8 cellular contexts compared by ENCODE assay signal in the genomic region with DNA sequence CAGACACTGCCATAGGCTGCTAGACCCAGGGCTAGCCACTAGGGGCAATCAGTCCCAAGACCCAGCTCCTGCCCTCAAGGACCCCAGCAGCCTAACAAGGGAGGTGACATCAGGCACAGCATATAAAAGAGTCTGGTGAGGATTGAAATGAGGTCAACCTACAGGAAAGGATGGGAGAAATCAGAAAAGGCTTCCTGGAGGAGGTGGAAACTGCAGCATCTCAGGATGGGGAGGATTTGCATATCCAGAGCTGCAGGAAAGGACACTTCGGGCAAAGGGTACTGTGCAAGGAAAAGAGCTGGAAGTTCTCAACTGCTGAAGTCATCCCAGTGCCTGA. TPM values are rescaled to one million over a fixed set of nuclear protein-coding genes. Genes with fewer than 3 reads are reported as not detected.
DNase-seq lines count a peak whose midpoint lies in the region; FAIRE-seq and TF ChIP-seq lines count a peak whose summit lies in the region.

No MANE protein-coding gene starts in this region.

- TF ChIP-seq CTCF in HFFc6 (IDR thresholded peaks at IDR 0.05) (peak; percentile 78), RWPE1 (conservative IDR thresholded peaks at IDR 0.05; ENCODE audit: low read depth) (peak; percentile 67), bronchial epithelial cell (IDR thresholded peaks at IDR 0.05; ENCODE audit: insufficient read depth, low read length, severe bottlenecking) (peak; percentile 69), nephron (IDR thresholded peaks at IDR 0.05; ENCODE audit: unreplicated experiment in 3 of 3) (peak; percentile 36 to 52 (median 49)), uterus (IDR thresholded peaks at IDR 0.05) (no peak)

- H3K4me1 ChIP-seq in uterus: peaks cover 3 to 31% of the 10 kb centered on the region in 2 donors

- no peak for FAIRE-seq in bronchial epithelial cell (lab: Jason Lieb, UNC)

- H3K27ac Mint-ChIP-seq in HFFc6: no peak overlapping the region
- H3K27ac Mint-ChIP-seq in nephron: peak overlapping the region; percentile 9 to 40 (median 34)

- H3K4me3 Mint-ChIP-seq in HFFc6 (no peak overlapping the region), nephron (peak overlapping the region; percentile 4 to 70 (median 69))

- POLR2A ChIA-PET in RWPE1 (lab: Yijun Ruan, JAX; ENCODE audit: low non-redundant PET): no interaction called here

- intact Hi-C loops in uterus (cut with DNase I; ENCODE audit: low total_unique reads): loop anchor here (10.0 kb wide), 1 partner anchor 85 kb away; no protein-coding TSS in a partner anchor

- CTCF ChIA-PET in RWPE1 (lab: Yijun Ruan, JAX): interaction anchor here (0.5 to 1.2 kb wide), 6 partner anchors 26 to 87 kb away, joined by 3 to 6 read pairs (median 5); partner anchors contain the start of gene DDB2

- H3K9me3 Mint-ChIP-seq in HFFc6: no peaks in the 10 kb centered on the region
- no peaks in the 10 kb centered on the region for H3K9me3 Mint-ChIP-seq in nephron

- H3K27me3 ChIP-seq in bronchial epithelial cell (ENCODE audit: control insufficient read depth, insufficient read depth, low read length): no peaks in the 10 kb centered on the region
- H3K27me3 ChIP-seq in uterus: no peaks in the 10 kb centered on the region

- H3K4me3 ChIP-seq in bronchial epithelial cell (ENCODE audit: low read depth, low read length) (no peak overlapping the region), uterus (no peak overlapping the region)

- H3K27ac ChIP-seq in RWPE1 (peak overlapping the region; percentile 98), uterus (no peak overlapping the region)

- H3K36me3 Mint-ChIP-seq in HFFc6 (ENCODE audit: low read depth): peaks cover 8% of the 10 kb centered on the region; the same call in 1 of the 2 replicates
- peaks cover 7% of the 10 kb centered on the region for H3K36me3 Mint-ChIP-seq in nephron (ENCODE audit: low read depth)

- DNase-seq in DMS53 (lab: John Stamatoyannopoulos, UW) (peak; percentile 69), DMS53 treated with DMSO at 0.1 percent for 48 hours (lab: John Stamatoyannopoulos, UW; ENCODE audit: unreplicated experiment) (no peak), HFFc6 (peak; percentile 33), RWPE1 (ENCODE audit: low spot score) (no peak), bronchial epithelial cell (ENCODE audit: low read depth) (no peak), NCI-H1930 (lab: John Stamatoyannopoulos, UW) (no peak), uterus (no peak)

- H3K9me3 ChIP-seq in uterus: no peaks in the 10 kb centered on the region

- H3K4me1 Mint-ChIP-seq in HFFc6 (ENCODE audit: low read depth) (peaks cover 23% of the 10 kb centered on the region), nephron (peaks cover 23% of the 10 kb centered on the region)

- peaks cover 2% of the 10 kb centered on the region; the same call in 1 of the 2 replicates for H3K27me3 Mint-ChIP-seq in HFFc6 (ENCODE audit: insufficient read depth)
- no peaks in the 10 kb centered on the region for H3K27me3 Mint-ChIP-seq in nephron (ENCODE audit: low read depth)

- H3K36me3 ChIP-seq in bronchial epithelial cell (ENCODE audit: control insufficient read depth, insufficient read depth, low read length): peaks cover 23% of the 10 kb centered on the region
- no peaks in the 10 kb centered on the region for H3K36me3 ChIP-seq in uterus

- TF ChIP-seq POLR2A in uterus (IDR thresholded peaks at IDR 0.05): no peak

RNA-seq across cellular contexts. Expression of gene ARFGAP2, which starts 2.9 kb away (rescaled TPM):
- total RNA-seq in HFFc6 (2021; fragmentation: NEBNext Ultra II Directional; extraction: Animal tissue kit (Norgen Biotek cat#: 25700)): 10 to 100 TPM; 58.2 to 64.0 (median 61.1) TPM
- total RNA-seq in bronchial epithelial cell (99.7 and 105 TPM in 2 replicates), uterus (100 to 1,000 TPM in 3 of 4 donors, 10 to 100 TPM in 1; 57.4 to 243 (median 151) TPM)

RNA-seq across cellular contexts. Expression of gene PACSIN3, which starts 6.6 kb away (rescaled TPM):
- 10 to 100 TPM; 10.3 to 30.9 (median 22.1) TPM for total RNA-seq in HFFc6 (2021; fragmentation: NEBNext Ultra II Directional; extraction: Animal tissue kit (Norgen Biotek cat#: 25700))
- total RNA-seq in bronchial epithelial cell (63.2 and 97.1 TPM in 2 replicates), uterus (10 to 100 TPM; 28.1 to 80.3 (median 47.1) TPM)

RNA-seq across cellular contexts. Expression of gene DDB2, which starts 35.2 kb away (rescaled TPM):
- 10 to 100 TPM; 23.6 to 38.7 (median 33.7) TPM for total RNA-seq in HFFc6 (2021; fragmentation: NEBNext Ultra II Directional; extraction: Animal tissue kit (Norgen Biotek cat#: 25700))
- total RNA-seq in bronchial epithelial cell: 31.5 and 39.0 TPM in 2 replicates
- 10 to 100 TPM; 13.8 to 65.9 (median 23.8) TPM for total RNA-seq in uterus

Comparison
In these comparisons a context has a peak if more than half of its experiments do, and no peak if none do; other contexts are left out.
1. DNase-seq: peak in DMS53 (single experiment) and HFFc6 (single experiment); none in DMS53 treated with DMSO at 0.1 percent for 48 hours (single experiment), RWPE1 (single experiment), bronchial epithelial cell (single experiment), NCI-H1930 (0 of 2) and uterus (0 of 2).
2. CTCF ChIP-seq: peak in HFFc6 (single experiment), RWPE1 (single experiment), bronchial epithelial cell (single experiment) and nephron (3 of 3); none in uterus (0 of 4).